Comparison of ENCODE assay signal across 28 cellular contexts in genomic region chr1:234022302-234022701, GRCh38.
"Had no signal": no experiment of that assay in that cellular context is flagged by ENCODE, and none has a peak within 500 bp of the region (broad histone marks: within the 10 kb centered on the region; RNA-seq: fewer than 3 reads in every experiment).

No MANE protein-coding gene starts in this region.

- H3K4me1 ChIP-seq: colonic mucosa, esophagus muscularis mucosa, gastrocnemius medialis, gastroesophageal sphincter, heart left ventricle, heart right ventricle had no signal

- DNase-seq: colonic mucosa; cortex of kidney; dermis blood vessel endothelial cell; dorsolateral prefrontal cortex; effector CD4-positive, alpha-beta T cell; effector CD8-positive, alpha-beta T cell; effector memory CD4-positive, alpha-beta T cell; effector memory CD8-positive, alpha-beta T cell; endodermal cell; erythroblast; esophagus squamous epithelium; foreskin fibroblast; foreskin keratinocyte; foreskin melanocyte; gastrocnemius medialis; glutamatergic neuron; head of caudate nucleus; heart left ventricle; heart right ventricle had no signal

- FAIRE-seq: colon, endometrium, endothelial cell of umbilical vein, frontal cortex had no signal

- H3K36me3 ChIP-seq: colonic mucosa, esophagus muscularis mucosa, esophagus squamous epithelium, gastrocnemius medialis, gastroesophageal sphincter, heart left ventricle, heart right ventricle had no signal

- H3K4me3 ChIP-seq: colonic mucosa, coronary artery, dorsolateral prefrontal cortex, esophagus muscularis mucosa, esophagus squamous epithelium, gastrocnemius medialis, gastroesophageal sphincter, heart left ventricle, heart right ventricle had no signal

- H3K9me3 ChIP-seq: colonic mucosa, esophagus muscularis mucosa, esophagus squamous epithelium, gastrocnemius medialis, gastroesophageal sphincter, heart left ventricle, heart right ventricle had no signal

- H3K27ac ChIP-seq: colonic mucosa, coronary artery, dorsolateral prefrontal cortex, epithelial cell of prostate, esophagus muscularis mucosa, esophagus squamous epithelium, foreskin keratinocyte, gastrocnemius medialis, gastroesophageal sphincter, heart left ventricle, heart right ventricle had no signal

- H3K27me3 ChIP-seq: colonic mucosa, esophagus muscularis mucosa, esophagus squamous epithelium, foreskin keratinocyte, gastrocnemius medialis, heart left ventricle, heart right ventricle had no signal

- ATAC-seq: effector memory CD8-positive, alpha-beta T cell; esophagus mucosa; foreskin keratinocyte; gastrocnemius medialis; gastroesophageal sphincter; heart left ventricle; heart right ventricle had no signal
